In genomic region chr6:43922423-43923375, GRCh38 we compare ENCODE assay signal across 26 cellular contexts.
DNase-seq lines count a peak whose midpoint lies in the region; ATAC-seq and TF ChIP-seq lines count a peak whose summit lies in the region.
"Had no signal": no experiment of that assay in that cellular context is flagged by ENCODE, and none has a peak within 500 bp of the region (broad histone marks: within the 10 kb centered on the region; RNA-seq: fewer than 3 reads in every experiment).

No MANE protein-coding gene starts in this region.

- H4K20me1 ChIP-seq in SK-N-SH (ENCODE audit: insufficient read depth) = no peaks in the 10 kb centered on the region

- H3K27ac ChIP-seq in SK-N-SH (ENCODE audit: low read depth in 2 of 2, low read length in 1 of 2) (0 out of 4 replicates have a peak overlapping the region, but pooled peaks have one; percentile 7 to 17), lower lobe of right lung (no peak overlapping the region), upper lobe of right lung (no peak overlapping the region)
- H3K27ac ChIP-seq: 22Rv1, WERI-Rb-1 had no signal

- no peak overlapping the region for H3K9ac ChIP-seq in SK-N-SH

- 94% methylated on average over 15 of the region's 17 CpGs for WGBS in SK-N-SH (ENCODE audit: low lambda C conversion rate)

- no peak; the same call in 1 of the 3 replicates for ATAC-seq in SK-N-SH treated with all-trans-retinoic acid at 6 μM for 48 hours
- no peak for ATAC-seq in lower lobe of right lung
- ATAC-seq in upper lobe of right lung = no peak
- ATAC-seq: left ventricle myocardium superior; Right ventricle myocardium inferior; stimulated activated naive CD8-positive, alpha-beta T cell treated with anti-CD3 and anti-CD28 coated beads, Interleukin-15, amount 100 ng/mL, for 72 hours had no signal

- peaks cover 35 to 55% of the 10 kb centered on the region in 2 experiments for H3K4me1 ChIP-seq in SK-N-SH (ENCODE audit: control insufficient read depth in 1 of 2, insufficient read depth in 2 of 2, low read depth in 1 of 2, low read length in 1 of 2)
- peaks cover 30% of the 10 kb centered on the region for H3K4me1 ChIP-seq in lower lobe of right lung
- H3K4me1 ChIP-seq in upper lobe of right lung = peaks cover 19% of the 10 kb centered on the region

- H3K4me1 Mint-ChIP-seq in brain (peaks cover 58% of the 10 kb centered on the region), nephron progenitor cell (peaks cover 47% of the 10 kb centered on the region)

- H3K9me3 Mint-ChIP-seq in brain = no peaks in the 10 kb centered on the region
- H3K9me3 Mint-ChIP-seq in nephron progenitor cell = no peaks in the 10 kb centered on the region
- H3K9me3 Mint-ChIP-seq: activated CD4-positive, alpha-beta T cell treated with anti-CD3 and anti-CD28 coated beads, Interleukin-2, amount 10 ng/mL, durations not matched to agents 24 days and 14 days; activated T-cell treated with anti-CD3 and anti-CD28 coated beads, Interleukin-2, amount 50 U/mL, for 24 hours; CD8-positive, alpha-beta memory T cell; neural crest cell; stimulated activated naive CD8-positive, alpha-beta T cell treated with anti-CD3 and anti-CD28 coated beads, Interleukin-15, amount 100 ng/mL, for 72 hours had no signal

- CTCF ChIA-PET in SK-N-SH (lab: Yijun Ruan, JAX) = interaction anchor here (2.0 kb wide), 1 partner anchor 154 kb away, joined by 9 read pairs; no protein-coding TSS in a partner anchor

- no peak for TF ChIP-seq EP300 in SK-N-SH (IDR thresholded peaks at IDR 0.05; ENCODE audit: borderline replicate concordance in 1 of 2, low read depth in 1 of 2, low read length in 1 of 2)

- H3K27me3 ChIP-seq in SK-N-SH (ENCODE audit: insufficient read depth) (no peaks in the 10 kb centered on the region), lower lobe of right lung (ENCODE audit: low read depth) (no peaks in the 10 kb centered on the region), upper lobe of right lung (no peaks in the 10 kb centered on the region)

- H3K27ac Mint-ChIP-seq in brain = peak overlapping the region in 3 of 5 experiments; percentile 21 to 63 (median 57)
- H3K27ac Mint-ChIP-seq in nephron progenitor cell = no peak overlapping the region
- H3K27ac Mint-ChIP-seq: activated CD4-positive, alpha-beta T cell treated with anti-CD3 and anti-CD28 coated beads, Interleukin-2, amount 10 ng/mL, durations not matched to agents 24 days and 14 days; activated T-cell treated with anti-CD3 and anti-CD28 coated beads, Interleukin-2, amount 50 U/mL, for 24 hours; stimulated activated naive CD8-positive, alpha-beta T cell treated with anti-CD3 and anti-CD28 coated beads, Interleukin-15, amount 100 ng/mL, for 72 hours had no signal

- H3K4me3 Mint-ChIP-seq in brain (no peak overlapping the region), nephron progenitor cell (no peak overlapping the region)
- H3K4me3 Mint-ChIP-seq: activated CD4-positive, alpha-beta T cell treated with anti-CD3 and anti-CD28 coated beads, Interleukin-2, amount 10 ng/mL, durations not matched to agents 24 days and 14 days; activated T-cell treated with anti-CD3 and anti-CD28 coated beads, Interleukin-2, amount 50 U/mL, for 24 hours; CD8-positive, alpha-beta memory T cell; neural crest cell; stimulated activated naive CD8-positive, alpha-beta T cell treated with anti-CD3 and anti-CD28 coated beads, Interleukin-15, amount 100 ng/mL, for 72 hours had no signal

- H3K9me3 ChIP-seq in SK-N-SH (no peaks in the 10 kb centered on the region), lower lobe of right lung (no peaks in the 10 kb centered on the region), upper lobe of right lung (no peaks in the 10 kb centered on the region)

- H3K36me3 Mint-ChIP-seq in brain = no peaks in the 10 kb centered on the region
- no peaks in the 10 kb centered on the region for H3K36me3 Mint-ChIP-seq in nephron progenitor cell (ENCODE audit: low read depth)

- TF ChIP-seq CTCF in SK-N-SH (IDR thresholded peaks at IDR 0.05) (no peak), brain (conservative IDR thresholded peaks at IDR 0.05) (no peak), lower lobe of right lung (IDR thresholded peaks at IDR 0.05) (no peak), upper lobe of right lung (IDR thresholded peaks at IDR 0.05) (no peak), nephron progenitor cell (IDR thresholded peaks at IDR 0.05) (no peak)

- no peaks in the 10 kb centered on the region for H3K79me2 ChIP-seq in SK-N-SH (ENCODE audit: insufficient read depth)

- H3F3A ChIP-seq in SK-N-SH (replicated peaks; ENCODE audit: insufficient read depth) = no peaks in the 10 kb centered on the region

- no peak for TF ChIP-seq RAD21 in SK-N-SH (IDR thresholded peaks at IDR 0.05; ENCODE audit: low read length)

- no peaks in the 10 kb centered on the region for H3K9me2 ChIP-seq in SK-N-SH

- no peak for DNase-seq in SK-N-SH
- DNase-seq in lower lobe of right lung = peak; percentile 32
- peak; percentile 37 for DNase-seq in upper lobe of right lung
- no peak for DNase-seq in cerebellar cortex (ENCODE audit: low spot score)
- no peak for DNase-seq in nephron progenitor cell
- no peak for DNase-seq in NCI-H1417 (lab: John Stamatoyannopoulos, UW)
- DNase-seq: activated CD4-positive, alpha-beta T cell treated with anti-CD3 and anti-CD28 coated beads, Interleukin-2, amount 10 ng/mL, durations not matched to agents 24 days and 14 days; activated T-cell treated with anti-CD3 and anti-CD28 coated beads, Interleukin-2, amount 50 U/mL, for 24 hours; CD8-positive, alpha-beta memory T cell; cerebellar nuclear complex; H7; KG1; left ventricle myocardium superior; MM.1S; NCI-H1417 treated with DMSO at 0.1 percent for 48 hours; NCI-H2081; NCI-H345; NCI-H774; stimulated activated naive CD8-positive, alpha-beta T cell treated with anti-CD3 and anti-CD28 coated beads, Interleukin-15, amount 100 ng/mL, for 72 hours; T-helper 9 cell; WERI-Rb-1 had no signal

- H3K27me3 Mint-ChIP-seq in brain = peaks cover 4% of the 10 kb centered on the region
- H3K27me3 Mint-ChIP-seq in nephron progenitor cell (ENCODE audit: low read depth, poor library complexity) = peaks cover 88% of the 10 kb centered on the region
- H3K27me3 Mint-ChIP-seq: activated T-cell treated with anti-CD3 and anti-CD28 coated beads, Interleukin-2, amount 50 U/mL, for 24 hours had no signal

- H3K36me3 ChIP-seq in SK-N-SH (replicated peaks in 1 of 2; ENCODE audit: control insufficient read depth in 1 of 2, insufficient read depth in 2 of 2, low read length in 1 of 2) = no peaks in the 10 kb centered on the region
- no peaks in the 10 kb centered on the region for H3K36me3 ChIP-seq in lower lobe of right lung
- H3K36me3 ChIP-seq in upper lobe of right lung = no peaks in the 10 kb centered on the region
- H3K36me3 ChIP-seq: WERI-Rb-1 had no signal

- intact Hi-C loops in lower lobe of right lung (cut with DNase I) = no loop called here
- intact Hi-C loops in upper lobe of right lung (cut with DNase I) = no loop called here

- H3K4me3 ChIP-seq in SK-N-SH (ENCODE audit: low read depth in 2 of 2, low read length in 1 of 2) (no peak overlapping the region), lower lobe of right lung (no peak overlapping the region), upper lobe of right lung (no peak overlapping the region)

- 0 out of 2 replicates have a peak overlapping the region, but pooled peaks have one; percentile 30 for H3K4me2 ChIP-seq in SK-N-SH

- H2AFZ ChIP-seq in SK-N-SH (ENCODE audit: low read depth) = no peak overlapping the region

- POLR2A ChIA-PET in SK-N-SH (lab: Yijun Ruan, JAX) = interaction anchor here (1.9 kb wide), 1 partner anchor 67 kb away, joined by 4 read pairs; no protein-coding TSS in a partner anchor

TF ChIP-seq in SK-N-SH, 30 proteins besides CTCF, POLR2A, EP300 and RAD21 (continues in another document):
- no peak for TF ChIP-seq CHD2 (IDR thresholded peaks at IDR 0.05; ENCODE audit: low read length, partially characterized antibody)
- TF ChIP-seq, protein P1, sequence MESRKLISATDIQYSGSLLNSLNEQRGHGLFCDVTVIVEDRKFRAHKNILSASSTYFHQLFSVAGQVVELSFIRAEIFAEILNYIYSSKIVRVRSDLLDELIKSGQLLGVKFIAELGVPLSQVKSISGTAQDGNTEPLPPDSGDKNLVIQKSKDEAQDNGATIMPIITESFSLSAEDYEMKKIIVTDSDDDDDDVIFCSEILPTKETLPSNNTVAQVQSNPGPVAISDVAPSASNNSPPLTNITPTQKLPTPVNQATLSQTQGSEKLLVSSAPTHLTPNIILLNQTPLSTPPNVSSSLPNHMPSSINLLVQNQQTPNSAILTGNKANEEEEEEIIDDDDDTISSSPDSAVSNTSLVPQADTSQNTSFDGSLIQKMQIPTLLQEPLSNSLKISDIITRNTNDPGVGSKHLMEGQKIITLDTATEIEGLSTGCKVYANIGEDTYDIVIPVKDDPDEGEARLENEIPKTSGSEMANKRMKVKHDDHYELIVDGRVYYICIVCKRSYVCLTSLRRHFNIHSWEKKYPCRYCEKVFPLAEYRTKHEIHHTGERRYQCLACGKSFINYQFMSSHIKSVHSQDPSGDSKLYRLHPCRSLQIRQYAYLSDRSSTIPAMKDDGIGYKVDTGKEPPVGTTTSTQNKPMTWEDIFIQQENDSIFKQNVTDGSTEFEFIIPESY (IDR thresholded peaks at IDR 0.05; ENCODE audit: borderline replicate concordance, low read depth) = no peak
- TF ChIP-seq SIN3A (IDR thresholded peaks at IDR 0.05; ENCODE audit: borderline replicate concordance, low read depth, low read length) = no peak
- no peak for TF ChIP-seq FOSL2 (IDR thresholded peaks at IDR 0.05; ENCODE audit: borderline replicate concordance, low read depth)
- TF ChIP-seq RCOR1 (IDR thresholded peaks at IDR 0.05; ENCODE audit: low read length) = no peak

TF ChIP-seq in SK-N-SH treated with all-trans-retinoic acid at 6 μM for 48 hours, 23 proteins besides CTCF, POLR2A, EP300 and RAD21 (continues in another document):
- no peak for TF ChIP-seq GLIS3 (CRISPR knock-in tag; IDR thresholded peaks at IDR 0.05)
- no peak for TF ChIP-seq PATZ1 (CRISPR knock-in tag; IDR thresholded peaks at IDR 0.05; ENCODE audit: borderline replicate concordance)

Comparison
In these comparisons a context has a peak if more than half of its experiments do, and no peak if none do; other contexts are left out.
1. DNase-seq: peak in lower lobe of right lung (single experiment) and upper lobe of right lung (single experiment); none in SK-N-SH (single experiment), cerebellar cortex (single experiment), nephron progenitor cell (single experiment) and NCI-H1417 (0 of 3).
2. H3K27ac ChIP-seq: peak in SK-N-SH (2 of 2); none in lower lobe of right lung (single experiment) and upper lobe of right lung (single experiment).